9 cellular contexts compared by ENCODE assay signal in the genomic region with DNA sequence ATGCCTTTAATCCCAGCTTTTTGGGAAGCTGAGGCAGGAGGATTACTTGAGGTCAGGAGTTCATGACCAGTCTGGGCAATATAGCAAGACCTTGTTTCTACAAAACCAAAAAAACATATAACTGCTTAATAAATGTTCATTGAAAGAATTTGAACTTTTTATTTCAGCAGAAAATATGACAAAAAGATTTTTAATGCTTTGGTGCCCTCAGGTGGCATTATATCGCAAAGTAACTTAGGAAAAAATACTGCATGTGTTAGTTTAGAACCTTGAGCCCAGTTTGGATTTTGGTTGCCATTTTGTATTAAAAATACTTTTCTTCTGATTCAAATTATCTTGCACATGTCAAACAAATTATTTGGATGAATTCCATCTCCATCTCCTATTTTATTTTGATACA.
DNase-seq lines count a peak whose midpoint lies in the region; ATAC-seq and TF ChIP-seq lines count a peak whose summit lies in the region.
"Had no signal": no experiment of that assay in that cellular context is flagged by ENCODE, and none has a peak within 500 bp of the region (broad histone marks: within the 10 kb centered on the region; RNA-seq: fewer than 3 reads in every experiment).

No MANE protein-coding gene starts in this region.

- H3K4me2 ChIP-seq in DOHH2 (ENCODE audit: low read length), result no peak overlapping the region

- ATAC-seq in HG03521 (IDR thresholded peaks at IDR 0.05; ENCODE audit: unreplicated experiment) (no peak), GM18858 (IDR thresholded peaks at IDR 0.05; ENCODE audit: unreplicated experiment) (no peak), heart left ventricle (no peak)

- H3K4me3 ChIP-seq in DOHH2 (ENCODE audit: low read length), result no peak overlapping the region
- H3K4me3 ChIP-seq in heart left ventricle, result no peak overlapping the region
- no peak overlapping the region for H3K4me3 ChIP-seq in ascending aorta

- intact Hi-C loops in heart left ventricle (cut with DNase I) (loop anchor here in 1 of 10 donors (5.0 kb wide), 1 partner anchor 375 kb away; no protein-coding TSS in a partner anchor), ascending aorta (cut with DNase I) (no loop called here)

- H3K36me3 ChIP-seq in DOHH2 (ENCODE audit: control insufficient read depth, low read length) (no peaks in the 10 kb centered on the region), heart left ventricle (no peaks in the 10 kb centered on the region), ascending aorta (no peaks in the 10 kb centered on the region)

- H3F3A ChIP-seq in DOHH2 (ENCODE audit: control insufficient read depth, insufficient read depth), result no peaks in the 10 kb centered on the region

- no peaks in the 10 kb centered on the region for H4K20me1 ChIP-seq in DOHH2 (ENCODE audit: control insufficient read depth, insufficient read depth, low read depth, low read length)

- no peaks in the 10 kb centered on the region for H3K9me3 ChIP-seq in DOHH2 (ENCODE audit: control insufficient read depth, insufficient read depth, low read length)
- H3K9me3 ChIP-seq in heart left ventricle, result no peaks in the 10 kb centered on the region
- H3K9me3 ChIP-seq in ascending aorta, result no peaks in the 10 kb centered on the region

- 92 to 100% (median 96%) methylated on average over 1 of the region's 1 CpG for WGBS in heart left ventricle, 4 donors

- H3K4me1 ChIP-seq in DOHH2 (ENCODE audit: control insufficient read depth, low read length) (no peaks in the 10 kb centered on the region), heart left ventricle (no peaks in the 10 kb centered on the region), ascending aorta (no peaks in the 10 kb centered on the region)

- H3K27ac ChIP-seq in DOHH2 (ENCODE audit: low read depth, low read length), result no peak overlapping the region
- no peak overlapping the region for H3K27ac ChIP-seq in heart left ventricle
- no peak overlapping the region for H3K27ac ChIP-seq in ascending aorta

- no peaks in the 10 kb centered on the region for H3K79me2 ChIP-seq in DOHH2 (ENCODE audit: control insufficient read depth, low read length)

- no peak for TF ChIP-seq POLR2A in heart left ventricle (IDR thresholded peaks at IDR 0.05)

- H3K9me2 ChIP-seq in DOHH2 (replicated peaks; ENCODE audit: control insufficient read depth, low read length), result no peaks in the 10 kb centered on the region

- TF ChIP-seq CTCF in DOHH2 (IDR thresholded peaks at IDR 0.05; ENCODE audit: low read depth, low read length, poor library complexity, severe bottlenecking) (peak; percentile 23), heart left ventricle (IDR thresholded peaks at IDR 0.05) (peak in 6 of 12 donors; percentile 9 to 33 (median 24)), ascending aorta (IDR thresholded peaks at IDR 0.05) (peak in 1 of 3 experiments; percentile 25)

- no peaks in the 10 kb centered on the region for H3K27me3 ChIP-seq in DOHH2 (ENCODE audit: control insufficient read depth, low read length)
- H3K27me3 ChIP-seq in heart left ventricle, result no peaks in the 10 kb centered on the region
- no peaks in the 10 kb centered on the region for H3K27me3 ChIP-seq in ascending aorta

- DNase-seq in Kasumi-1 (lab: John Stamatoyannopoulos, UW), result peak; percentile 21 to 34
- peak; percentile 51 for DNase-seq in astrocyte of the hippocampus (ENCODE audit: low read depth, low spot score)
- peak; percentile 1 for DNase-seq in midbrain (lab: John Stamatoyannopoulos, UW)
- no peak for DNase-seq in heart left ventricle
- no peak for DNase-seq in ascending aorta (ENCODE audit: low spot score in 2 of 2)
- DNase-seq: activated CD4-positive, alpha-beta T cell treated with anti-CD3 and anti-CD28 coated beads for 48 hours had no signal

Comparison
In these comparisons a context has a peak if more than half of its experiments do, and no peak if none do; other contexts are left out.
1. DNase-seq: peak in Kasumi-1 (2 of 2), astrocyte of the hippocampus (single experiment) and midbrain (single experiment); none in heart left ventricle (0 of 5) and ascending aorta (0 of 2).